Comparison of ENCODE assay signal across 8 cellular contexts in genomic region chr1:155978325-155978972, GRCh38. TPM values are rescaled to one million over a fixed set of nuclear protein-coding genes. Genes with fewer than 3 reads are reported as not detected.
DNase-seq lines count a peak whose midpoint lies in the region; ATAC-seq and TF ChIP-seq lines count a peak whose summit lies in the region.

TSS of gene ARHGEF2 (minus strand) at chr1:155978547. CDS start at chr1:155978427, 120 bp downstream.

- ATAC-seq in GM19035 (IDR thresholded peaks at IDR 0.05; ENCODE audit: unreplicated experiment) (peak; percentile 50), foreskin keratinocyte (peak; percentile 48)

- H3K27me3 ChIP-seq in HUES64 (ENCODE audit: insufficient read depth, low read length) (no peaks in the 10 kb centered on the region), foreskin keratinocyte (no peaks in the 10 kb centered on the region), neuron (ENCODE audit: insufficient read depth, low read length) (no peaks in the 10 kb centered on the region), stomach smooth muscle (ENCODE audit: control insufficient read depth in 1 of 2, insufficient read depth in 2 of 2, low read length in 2 of 2) (no peaks in the 10 kb centered on the region)

- peak within 1 kb of the TSS; percentile 81 for H3K4me3 ChIP-seq in HUES64 (ENCODE audit: low read length)
- H3K4me3 ChIP-seq in neuron (ENCODE audit: low read length): peak within 1 kb of the TSS; percentile 76
- peak within 1 kb of the TSS; percentile 85 for H3K4me3 ChIP-seq in stomach smooth muscle (ENCODE audit: low read length in 2 of 2)

- peak; percentile 31 for TF ChIP-seq CTCF in foreskin keratinocyte (conservative IDR thresholded peaks at IDR 0.05)

- H2AFZ ChIP-seq in neuron (ENCODE audit: low read depth, low read length): peak within 1 kb of the TSS; percentile 71

- WGBS in HUES64: under 1% methylated on average over 48 of the region's 52 CpGs

- DNase-seq in AG20443 (ENCODE audit: low spot score) (peak; percentile 70), foreskin keratinocyte (peak in 1 of 2 donors; percentile 49)
- peak; percentile 71 for DNase-seq in activated effector memory CD4-positive, alpha-beta T cell treated with Interleukin-2 at 50 U/mL for 16 hours

- H3K9me3 ChIP-seq in HUES64 (ENCODE audit: insufficient read depth, low read depth, low read length) (no peaks in the 10 kb centered on the region), neuron (ENCODE audit: low read length) (no peaks in the 10 kb centered on the region), stomach smooth muscle (ENCODE audit: control insufficient read depth in 2 of 2, low read length in 2 of 2) (no peaks in the 10 kb centered on the region)

- TF ChIP-seq POLR2A in Raji (IDR thresholded peaks at IDR 0.05; ENCODE audit: insufficient read depth, low read depth, low read length): peak; percentile 88

- H3K27ac ChIP-seq in HUES64 (ENCODE audit: low read depth, low read length): peak within 1 kb of the TSS; percentile 95
- H3K27ac ChIP-seq in foreskin keratinocyte: peak within 1 kb of the TSS; percentile 91
- H3K27ac ChIP-seq in stomach smooth muscle (ENCODE audit: low read length): peak within 1 kb of the TSS; percentile 88

- H3K36me3 ChIP-seq in HUES64 (ENCODE audit: insufficient read depth, low read length) (no peaks in the 10 kb centered on the region), neuron (ENCODE audit: insufficient read depth, low read length) (no peaks in the 10 kb centered on the region), stomach smooth muscle (ENCODE audit: control insufficient read depth in 2 of 2, insufficient read depth in 2 of 2, low read length in 2 of 2) (no peaks in the 10 kb centered on the region)

- H3K9ac ChIP-seq in HUES64 (ENCODE audit: low read depth, low read length): peak within 1 kb of the TSS; percentile 92
- peak within 1 kb of the TSS; percentile 84 to 86 for H3K9ac ChIP-seq in stomach smooth muscle (ENCODE audit: low read length in 2 of 2)

- H3K4me1 ChIP-seq in HUES64 (ENCODE audit: insufficient read depth, low read length): peaks cover 53% of the 10 kb centered on the region
- H3K4me1 ChIP-seq in foreskin keratinocyte: peaks cover 14% of the 10 kb centered on the region
- H3K4me1 ChIP-seq in neuron (ENCODE audit: insufficient read depth, low read length): peaks cover 41% of the 10 kb centered on the region
- peaks cover 86% of the 10 kb centered on the region for H3K4me1 ChIP-seq in stomach smooth muscle (ENCODE audit: control insufficient read depth, insufficient read depth, low read length)

RNA-seq across cellular contexts. Expression of gene ARHGEF2, which starts in this region (rescaled TPM):
- polyA plus RNA-seq in HUES64 (2013, experiment 1 of 2): 43.1 TPM
- polyA plus RNA-seq in HUES64 (2013, experiment 2 of 2): 43.6 TPM
- 44.0 and 48.6 TPM in 2 replicates for total RNA-seq in foreskin keratinocyte
- polyA plus RNA-seq in foreskin keratinocyte: 24.4 and 25.5 TPM in 2 replicates
